ENCODE assay signal across 19 cellular contexts in the genomic region with DNA sequence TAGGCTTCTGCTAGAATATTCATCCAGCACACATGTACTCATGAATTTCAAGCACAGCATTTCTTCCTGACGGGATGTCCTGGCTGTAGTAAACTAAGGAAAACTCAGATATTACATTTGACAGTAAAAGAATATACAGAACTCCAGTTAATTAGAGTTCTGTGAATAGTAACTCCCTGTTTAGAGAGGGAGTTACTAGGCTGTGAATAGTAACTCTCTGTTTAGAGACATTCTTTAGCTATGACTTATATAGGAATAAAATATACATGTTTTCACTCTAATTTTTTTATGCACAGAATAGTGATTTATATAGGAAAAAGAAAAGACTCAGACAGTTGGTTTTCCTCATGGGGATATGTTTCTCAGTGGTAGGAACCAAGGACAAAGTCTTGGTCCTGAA.
DNase-seq lines count a peak whose midpoint lies in the region; ATAC-seq, FAIRE-seq and TF ChIP-seq lines count a peak whose summit lies in the region.
"Had no signal": no experiment of that assay in that cellular context is flagged by ENCODE, and none has a peak within 500 bp of the region (broad histone marks: within the 10 kb centered on the region; RNA-seq: fewer than 3 reads in every experiment).

No MANE protein-coding gene starts in this region.

- H3K27me3 Mint-ChIP-seq in astrocyte (ENCODE audit: low read depth, unreplicated experiment) = no peaks in the 10 kb centered on the region
- H3K27me3 Mint-ChIP-seq: CD4-positive, CD25-positive, alpha-beta regulatory T cell had no signal

- H3K27me3 ChIP-seq in cardiac muscle cell = no peaks in the 10 kb centered on the region
- no peaks in the 10 kb centered on the region for H3K27me3 ChIP-seq in right cardiac atrium (ENCODE audit: control insufficient read depth, insufficient read depth)
- no peaks in the 10 kb centered on the region for H3K27me3 ChIP-seq in astrocyte (ENCODE audit: insufficient read depth, low read length)
- H3K27me3 ChIP-seq in mesenchymal stem cell (ENCODE audit: control insufficient read depth in 1 of 2, insufficient read depth in 1 of 2, low read length in 2 of 2) = no peaks in the 10 kb centered on the region
- H3K27me3 ChIP-seq: BLaER1 had no signal

- no peak overlapping the region for H4K91ac ChIP-seq in mesenchymal stem cell (ENCODE audit: low read length)

- H3K4me1 Mint-ChIP-seq in astrocyte (ENCODE audit: low read depth, unreplicated experiment) = peaks cover 32% of the 10 kb centered on the region
- H3K4me1 Mint-ChIP-seq: CD4-positive, CD25-positive, alpha-beta regulatory T cell had no signal

- no peak overlapping the region for H4K8ac ChIP-seq in mesenchymal stem cell (ENCODE audit: low read length)

- no peaks in the 10 kb centered on the region for H3K79me1 ChIP-seq in mesenchymal stem cell (replicated peaks; ENCODE audit: low read length, poor library complexity, severe bottlenecking)

- peak overlapping the region; percentile 27 for H2AK5ac ChIP-seq in mesenchymal stem cell (ENCODE audit: low read length, severe bottlenecking)

- H2AFZ ChIP-seq in astrocyte (ENCODE audit: low read depth, low read length) (no peak overlapping the region), mesenchymal stem cell (ENCODE audit: low read depth, low read length) (no peak overlapping the region)

- H2BK15ac ChIP-seq in mesenchymal stem cell (ENCODE audit: low read depth, poor library complexity, severe bottlenecking) = no peak overlapping the region

- no peak overlapping the region for H3K23ac ChIP-seq in mesenchymal stem cell (ENCODE audit: low read length in 2 of 2)

- no peaks in the 10 kb centered on the region for H3K9me3 Mint-ChIP-seq in astrocyte (ENCODE audit: unreplicated experiment)
- H3K9me3 Mint-ChIP-seq: H9 had no signal

- no peak overlapping the region for H3K18ac ChIP-seq in mesenchymal stem cell (ENCODE audit: low read depth in 1 of 2, low read length in 2 of 2)

- no peaks in the 10 kb centered on the region for H3K9me3 ChIP-seq in cardiac muscle cell (ENCODE audit: low read depth)
- no peaks in the 10 kb centered on the region for H3K9me3 ChIP-seq in right cardiac atrium (ENCODE audit: control insufficient read depth, low read length)
- H3K9me3 ChIP-seq in astrocyte (ENCODE audit: insufficient read depth, low read depth, low read length) = no peaks in the 10 kb centered on the region
- no peaks in the 10 kb centered on the region for H3K9me3 ChIP-seq in mesenchymal stem cell (ENCODE audit: control insufficient read depth, low read length)
- H3K9me3 ChIP-seq: BLaER1 had no signal

- H3K36me3 ChIP-seq in cardiac muscle cell (no peaks in the 10 kb centered on the region), astrocyte (ENCODE audit: insufficient read depth, low read length) (no peaks in the 10 kb centered on the region), mesenchymal stem cell (ENCODE audit: control insufficient read depth in 1 of 2, insufficient read depth in 2 of 2, low read depth in 1 of 2, low read length in 2 of 2) (no peaks in the 10 kb centered on the region)
- H3K36me3 ChIP-seq: BLaER1 had no signal

- H3K4ac ChIP-seq in mesenchymal stem cell (ENCODE audit: low read depth in 1 of 2, low read length in 2 of 2) = no peak overlapping the region

- no peak for DNase-seq in cardiac muscle cell (ENCODE audit: low read depth in 1 of 2, low spot score in 1 of 2)
- no peak for DNase-seq in right cardiac atrium
- DNase-seq in astrocyte (ENCODE audit: low read depth) = no peak
- no peak for DNase-seq in mesenchymal stem cell
- no peak for DNase-seq in activated CD4-positive, alpha-beta T cell treated with anti-CD3 and anti-CD28 coated beads for 48 hours
- no peak for DNase-seq in activated naive CD4-positive, alpha-beta T cell treated with anti-CD3 and anti-CD28 coated beads, Interleukin-2, amount 50 U/mL, for 16 hours
- no peak for DNase-seq in left lobe of liver (ENCODE audit: low spot score)
- DNase-seq: AML-193; Calu3; CD4-positive, CD25-positive, alpha-beta regulatory T cell; DMS 273 treated with DMSO at 0.1 percent for 48 hours; GOT3; H9; KBM-7 had no signal

- H3K4me3 ChIP-seq in cardiac muscle cell (no peak overlapping the region), right cardiac atrium (ENCODE audit: low read length) (no peak overlapping the region), astrocyte (ENCODE audit: insufficient read depth, low read depth, low read length) (no peak overlapping the region), mesenchymal stem cell (ENCODE audit: insufficient read depth in 1 of 2, low read depth in 1 of 2, low read length in 2 of 2) (no peak overlapping the region)
- H3K4me3 ChIP-seq: BLaER1 had no signal

- 90% methylated on average over 1 of the region's 1 CpG for WGBS in right cardiac atrium
- WGBS in mesenchymal stem cell = no CpG with 5 or more reads among the region's 1 CpG

- H3K79me2 ChIP-seq in astrocyte (ENCODE audit: insufficient read depth, low read length) = no peaks in the 10 kb centered on the region

- ATAC-seq in right cardiac atrium (no peak), HG02759 (IDR thresholded peaks at IDR 0.05; ENCODE audit: unreplicated experiment) (no peak), left lobe of liver (no peak)

- H3K27ac Mint-ChIP-seq in astrocyte (ENCODE audit: unreplicated experiment) = peak overlapping the region; percentile 44
- H3K27ac Mint-ChIP-seq: CD4-positive, CD25-positive, alpha-beta regulatory T cell; H9 had no signal

- H3K36me3 Mint-ChIP-seq in astrocyte (ENCODE audit: low read depth, unreplicated experiment) = peaks cover 3% of the 10 kb centered on the region
- H3K36me3 Mint-ChIP-seq: CD4-positive, CD25-positive, alpha-beta regulatory T cell had no signal

- H4K20me1 ChIP-seq in astrocyte (ENCODE audit: insufficient read depth, low read length) = no peaks in the 10 kb centered on the region
- H4K20me1 ChIP-seq: BLaER1 had no signal

- FAIRE-seq in astrocyte (lab: Jason Lieb, UNC) = peak; percentile 59
- FAIRE-seq: G401.6, GM12891 had no signal

- H3K4me1 ChIP-seq in cardiac muscle cell (ENCODE audit: low read depth) (peaks cover 27% of the 10 kb centered on the region), right cardiac atrium (ENCODE audit: control insufficient read depth, insufficient read depth, low read length) (no peaks in the 10 kb centered on the region), astrocyte (ENCODE audit: insufficient read depth, low read length) (peaks cover 7% of the 10 kb centered on the region), mesenchymal stem cell (ENCODE audit: control insufficient read depth, insufficient read depth, low read depth, low read length) (no peaks in the 10 kb centered on the region)
- H3K4me1 ChIP-seq: BLaER1 had no signal

- H2BK5ac ChIP-seq in mesenchymal stem cell (ENCODE audit: low read depth, low read length, poor library complexity, severe bottlenecking) = no peak overlapping the region

- intact Hi-C loops in right cardiac atrium (cut with DNase I) = no loop called here

- H2BK12ac ChIP-seq in mesenchymal stem cell (ENCODE audit: low read length in 2 of 2) = no peak overlapping the region

- H3K27ac ChIP-seq in cardiac muscle cell (peak overlapping the region; percentile 61), right cardiac atrium (ENCODE audit: low read length) (no peak overlapping the region), astrocyte (ENCODE audit: low read depth, low read length) (no peak overlapping the region), mesenchymal stem cell (ENCODE audit: low read length, poor library complexity, severe bottlenecking) (no peak overlapping the region)
- H3K27ac ChIP-seq: 22Rv1, BLaER1 had no signal

- H3K4me2 ChIP-seq in astrocyte (ENCODE audit: low read length) (no peak overlapping the region), mesenchymal stem cell (ENCODE audit: low read length, poor library complexity, severe bottlenecking) (no peak overlapping the region)
- H3K4me2 ChIP-seq: BLaER1 had no signal

- H2BK120ac ChIP-seq in mesenchymal stem cell (ENCODE audit: low read depth, low read length) = no peak overlapping the region

- no peak overlapping the region for H3K4me3 Mint-ChIP-seq in astrocyte (ENCODE audit: unreplicated experiment)
- H3K4me3 Mint-ChIP-seq: CD4-positive, CD25-positive, alpha-beta regulatory T cell; H9 had no signal

- TF ChIP-seq CTCF in cardiac muscle cell (IDR thresholded peaks at IDR 0.05; ENCODE audit: low read depth, low read length) (no peak), astrocyte (IDR thresholded peaks at IDR 0.05; ENCODE audit: insufficient read depth, low read depth, low read length) (no peak)

- no peak overlapping the region for H3K9ac ChIP-seq in astrocyte (ENCODE audit: low read length)
- no peak overlapping the region for H3K9ac ChIP-seq in mesenchymal stem cell (ENCODE audit: low read length)
- H3K9ac ChIP-seq: BLaER1 had no signal

- no peak overlapping the region for H3K14ac ChIP-seq in mesenchymal stem cell (ENCODE audit: low read length in 2 of 2)
